ENCODE assay signal across 20 cellular contexts in the genomic region with DNA sequence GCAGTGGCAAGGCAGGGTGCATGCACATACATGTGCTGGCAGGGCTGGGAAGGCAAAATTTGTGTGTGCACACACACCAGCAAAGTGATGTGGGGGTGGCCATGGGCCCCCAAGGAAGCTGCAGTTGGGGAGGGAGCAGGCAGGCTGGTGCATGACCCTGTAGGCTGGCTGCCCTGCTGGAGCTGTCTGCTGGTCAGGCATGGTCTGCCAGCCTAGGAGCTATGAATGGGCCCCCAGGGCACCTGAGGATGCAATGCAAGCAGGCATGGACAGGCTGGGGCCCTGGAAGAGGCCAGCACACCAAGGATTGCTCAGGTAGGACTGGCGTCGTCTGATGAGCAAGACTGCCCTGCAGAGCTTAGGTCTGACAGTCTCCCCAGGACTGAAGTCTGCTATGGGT. TPM values are rescaled to one million over a fixed set of nuclear protein-coding genes. Genes with fewer than 3 reads are reported as not detected.
"Had no signal": no experiment of that assay in that cellular context is flagged by ENCODE, and none has a peak within 500 bp of the region (broad histone marks: within the 10 kb centered on the region; RNA-seq: fewer than 3 reads in every experiment).

No MANE protein-coding gene starts in this region.

- H3K27ac ChIP-seq: cardiac muscle cell, right lobe of liver, stomach, testis had no signal

- H3K4me3 ChIP-seq: cardiac muscle cell, right lobe of liver, smooth muscle cell, stomach, testis had no signal

- H3K9me3 ChIP-seq: right lobe of liver, testis had no signal

- H3K4me1 ChIP-seq: right lobe of liver, stomach, testis had no signal

- FAIRE-seq: frontal cortex had no signal

- H3K4me2 ChIP-seq: smooth muscle cell had no signal

- DNase-seq: activated naive CD8-positive, alpha-beta T cell treated with anti-CD3 and anti-CD28 coated beads for 36 hours; activated T-cell treated with anti-CD3 and anti-CD28 coated beads, Interleukin-2, amount 50 U/mL, for 1 hour; effector CD8-positive, alpha-beta T cell; hippocampal formation; mesenchymal stem cell; naive B cell; right lobe of liver; stimulated activated CD4-positive, alpha-beta T cell treated with anti-CD3 and anti-CD28 coated beads, Interleukin-2, amount 100 ng/mL, for 48 hours; stomach; T1000; testis had no signal

- H3K27me3 ChIP-seq: cardiac muscle cell, right lobe of liver, stomach, testis had no signal

- H3K36me3 ChIP-seq: cardiac muscle cell, right lobe of liver, stomach had no signal

RNA-seq across cellular contexts. Expression of gene PPP1R3A, which starts 18.2 kb away (rescaled TPM):
- total RNA-seq: activated naive CD8-positive, alpha-beta T cell treated with anti-CD3 and anti-CD28 coated beads for 36 hours; activated T-helper 17 cell treated with anti-CD3 and anti-CD28 coated beads, Interleukin-2, amount 50 U/mL, for 72 hours; frontal cortex; liver; mucosa of gallbladder; neural crest cell; omental fat pad; smooth muscle cell; stomach had no signal
- polyA plus RNA-seq: esophagus, liver, smooth muscle cell, stomach had no signal
